13 cellular contexts compared by ENCODE assay signal in genomic region chr12:59820594-59821011, GRCh38.
"Had no signal": no experiment of that assay in that cellular context is flagged by ENCODE, and none has a peak within 500 bp of the region (broad histone marks: within the 10 kb centered on the region; RNA-seq: fewer than 3 reads in every experiment).

No MANE protein-coding gene starts in this region.

- H3K9me3 ChIP-seq: gastrocnemius medialis, tibial nerve had no signal

- H3K36me3 ChIP-seq: gastrocnemius medialis, heart right ventricle, left lung, tibial nerve had no signal

- DNase-seq: activated CD4-positive, alpha-beta T cell treated with anti-CD3 and anti-CD28 coated beads for 48 hours; activated CD8-positive, alpha-beta memory T cell treated with anti-CD3 and anti-CD28 coated beads for 24 hours; activated naive CD4-positive, alpha-beta T cell treated with anti-CD3 and anti-CD28 coated beads, Interleukin-2, amount 50 U/mL, for 16 hours; amniotic stem cell; dermis blood vessel endothelial cell; gastrocnemius medialis; heart right ventricle; islet precursor cell; left lung; nucleus accumbens; right cardiac atrium had no signal

- H3K27me3 ChIP-seq: gastrocnemius medialis, heart right ventricle, left lung, tibial nerve had no signal

- H3K4me3 ChIP-seq: gastrocnemius medialis, heart right ventricle, left lung, smooth muscle cell, tibial nerve had no signal

- H3K4me1 ChIP-seq: gastrocnemius medialis, heart right ventricle, left lung, tibial nerve had no signal

- H3K27ac ChIP-seq: gastrocnemius medialis, heart right ventricle, left lung, tibial nerve had no signal
